ENCODE assay signal across 1 cellular context in the genomic region with DNA sequence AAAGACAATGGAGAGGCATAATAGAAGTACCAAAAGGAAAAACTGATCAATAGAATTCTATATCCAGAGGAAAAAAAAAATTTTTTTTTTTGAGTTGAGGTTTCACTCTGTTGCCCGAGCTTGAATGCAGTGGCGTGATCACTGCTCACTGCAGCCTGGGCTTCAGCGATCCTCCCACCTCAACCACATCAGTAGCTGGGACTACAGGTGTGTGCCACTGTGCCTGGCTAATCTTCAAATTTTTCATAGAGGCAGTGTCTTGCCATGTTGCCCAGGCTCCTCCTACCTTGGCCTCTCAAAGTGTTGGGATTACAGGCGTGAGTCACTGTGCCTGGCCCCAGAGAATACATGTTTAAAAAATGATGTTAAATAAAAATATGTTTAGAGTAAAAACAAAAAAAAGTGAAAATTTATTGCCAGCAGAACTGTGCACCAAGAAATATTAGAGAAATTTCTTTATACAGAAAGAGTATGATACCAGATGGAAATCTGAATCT.
TF ChIP-seq lines count a peak whose summit lies in the region.

No MANE protein-coding gene starts in this region.

TF ChIP-seq in IMR-90, 13 proteins besides CTCF, POLR2A, EP300 and RAD21 (continued from another document):
- TF ChIP-seq, protein P1, sequence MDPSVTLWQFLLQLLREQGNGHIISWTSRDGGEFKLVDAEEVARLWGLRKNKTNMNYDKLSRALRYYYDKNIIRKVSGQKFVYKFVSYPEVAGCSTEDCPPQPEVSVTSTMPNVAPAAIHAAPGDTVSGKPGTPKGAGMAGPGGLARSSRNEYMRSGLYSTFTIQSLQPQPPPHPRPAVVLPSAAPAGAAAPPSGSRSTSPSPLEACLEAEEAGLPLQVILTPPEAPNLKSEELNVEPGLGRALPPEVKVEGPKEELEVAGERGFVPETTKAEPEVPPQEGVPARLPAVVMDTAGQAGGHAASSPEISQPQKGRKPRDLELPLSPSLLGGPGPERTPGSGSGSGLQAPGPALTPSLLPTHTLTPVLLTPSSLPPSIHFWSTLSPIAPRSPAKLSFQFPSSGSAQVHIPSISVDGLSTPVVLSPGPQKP (IDR thresholded peaks at IDR 0.05; ENCODE audit: borderline replicate concordance, low read depth, low read length), result no peak
- TF ChIP-seq, protein P2, sequence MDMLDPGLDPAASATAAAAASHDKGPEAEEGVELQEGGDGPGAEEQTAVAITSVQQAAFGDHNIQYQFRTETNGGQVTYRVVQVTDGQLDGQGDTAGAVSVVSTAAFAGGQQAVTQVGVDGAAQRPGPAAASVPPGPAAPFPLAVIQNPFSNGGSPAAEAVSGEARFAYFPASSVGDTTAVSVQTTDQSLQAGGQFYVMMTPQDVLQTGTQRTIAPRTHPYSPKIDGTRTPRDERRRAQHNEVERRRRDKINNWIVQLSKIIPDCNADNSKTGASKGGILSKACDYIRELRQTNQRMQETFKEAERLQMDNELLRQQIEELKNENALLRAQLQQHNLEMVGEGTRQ (IDR thresholded peaks at IDR 0.05; ENCODE audit: low read depth, low read length), result no peak
